In the genomic region with DNA sequence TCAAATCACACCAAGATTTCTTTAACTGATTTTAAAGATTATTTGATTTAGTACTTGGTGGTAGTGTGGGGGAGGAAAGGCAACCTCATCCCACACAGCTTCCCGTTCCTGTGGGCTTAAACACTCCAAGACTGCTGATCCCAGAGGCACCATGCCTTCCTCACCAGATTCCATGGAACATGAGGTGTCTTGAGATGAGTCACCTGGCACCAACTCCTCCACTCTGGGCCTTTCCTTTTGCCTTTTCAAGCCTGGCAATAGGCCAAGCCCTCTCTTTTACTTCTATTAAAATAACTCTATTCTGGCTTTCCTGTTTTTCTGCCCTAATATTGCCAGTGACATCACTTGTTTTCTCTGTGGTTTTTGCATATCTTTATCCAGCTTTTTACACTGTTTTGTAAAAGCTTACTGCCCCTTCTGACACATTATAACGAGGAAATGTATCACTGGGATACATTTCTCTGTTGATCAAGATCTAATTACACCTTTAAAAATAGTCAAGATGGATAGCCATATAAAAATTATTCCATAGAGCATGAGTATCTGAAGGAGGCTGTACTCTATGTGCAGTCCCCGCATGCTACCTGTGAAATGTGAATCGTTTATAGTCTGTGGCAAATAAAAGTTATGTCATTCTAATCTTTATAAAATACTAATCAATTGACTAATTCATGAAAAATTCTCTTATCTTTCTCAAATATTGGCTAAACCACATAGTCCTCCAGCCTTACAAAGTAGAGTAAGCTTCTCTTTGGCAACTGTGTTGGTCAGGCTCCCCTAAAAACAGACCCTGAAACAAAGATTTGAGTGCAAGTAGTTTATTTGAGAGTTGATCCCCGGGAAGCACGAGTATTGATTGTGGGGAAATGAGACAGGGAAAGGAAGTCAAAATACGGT, we compare ENCODE assay signal across 9 cellular contexts.
A peak's percentile ranks its signal among the peaks of the same experiment; 100 is the strongest.
DNase-seq lines count a peak whose midpoint lies in the region; ATAC-seq, FAIRE-seq and TF ChIP-seq lines count a peak whose summit lies in the region.
"Had no signal": no experiment of that assay in that cellular context is flagged by ENCODE, and none has a peak within 500 bp of the region (broad histone marks: within the 10 kb centered on the region; RNA-seq: fewer than 3 reads in every experiment).

No MANE protein-coding gene starts in this region.

- BruUV-seq in Calu3 (replicated peaks; lab: Mats Ljungman, UMichigan), result no TSS peak

- peak; percentile 90 for FAIRE-seq in RCC 7860 (lab: Jason Lieb, UNC)

- intact Hi-C loops in Calu3 (cut with micrococcal nuclease; ENCODE audit: unreplicated experiment), result loop anchor here (10.0 kb wide), 2 partner anchors 109 to 219 kb away; no protein-coding TSS in a partner anchor
- intact Hi-C loops in activated CD4-positive, alpha-beta T cell treated with anti-CD3 and anti-CD28 coated beads for 36 hours (cut with DNase I, micrococcal nuclease), result no loop called here

- H3K27ac ChIP-seq in epithelial cell of prostate, result no peak overlapping the region

- peak overlapping the region; percentile 8 for H3K27ac Mint-ChIP-seq in Calu3 (ENCODE audit: unreplicated experiment)
- no peak overlapping the region for H3K27ac Mint-ChIP-seq in activated CD4-positive, alpha-beta T cell treated with anti-CD3 and anti-CD28 coated beads for 36 hours

- no peak for TF ChIP-seq CTCF in Calu3 (IDR thresholded peaks at IDR 0.05; ENCODE audit: unreplicated experiment)
- TF ChIP-seq CTCF in omental fat pad (IDR thresholded peaks at IDR 0.05), result no peak

- ATAC-seq in omental fat pad (ENCODE audit: low FRiP score), result peak; percentile 94
- ATAC-seq in GM21447 (IDR thresholded peaks at IDR 0.05; ENCODE audit: unreplicated experiment), result no peak
- no peak for ATAC-seq in activated CD4-positive, alpha-beta T cell treated with anti-CD3 and anti-CD28 coated beads for 36 hours
- ATAC-seq in HG02588 (IDR thresholded peaks at IDR 0.05; ENCODE audit: unreplicated experiment), result no peak
- ATAC-seq in HG02870 (IDR thresholded peaks at IDR 0.05; ENCODE audit: unreplicated experiment), result no peak

- H3K27me3 Mint-ChIP-seq in Calu3 (ENCODE audit: unreplicated experiment), result no peaks in the 10 kb centered on the region
- H3K27me3 Mint-ChIP-seq in activated CD4-positive, alpha-beta T cell treated with anti-CD3 and anti-CD28 coated beads for 36 hours, result peaks cover 9% of the 10 kb centered on the region

- H3K4me1 Mint-ChIP-seq in Calu3 (ENCODE audit: low read depth, unreplicated experiment), result peaks cover 24% of the 10 kb centered on the region
- H3K4me1 Mint-ChIP-seq in activated CD4-positive, alpha-beta T cell treated with anti-CD3 and anti-CD28 coated beads for 36 hours, result no peaks in the 10 kb centered on the region

- DNase-seq in Calu3, result peak; percentile 57
- peak; percentile 87 for DNase-seq in RCC 7860 (ENCODE audit: low spot score)
- DNase-seq in epithelial cell of prostate (ENCODE audit: low read depth, low spot score), result peak; percentile 44
- DNase-seq in omental fat pad (ENCODE audit: low spot score), result no peak
- no peak for DNase-seq in activated CD4-positive, alpha-beta T cell treated with anti-CD3 and anti-CD28 coated beads for 36 hours
- DNase-seq: DMS153 had no signal

- no peaks in the 10 kb centered on the region for H3K9me3 Mint-ChIP-seq in Calu3 (ENCODE audit: low read depth, unreplicated experiment)
- no peaks in the 10 kb centered on the region for H3K9me3 Mint-ChIP-seq in activated CD4-positive, alpha-beta T cell treated with anti-CD3 and anti-CD28 coated beads for 36 hours (ENCODE audit: low read depth)

- POLR2A ChIA-PET in activated CD4-positive, alpha-beta T cell treated with anti-CD3 and anti-CD28 coated beads for 36 hours (lab: Charles Lee), result no interaction called here

- H3K36me3 Mint-ChIP-seq in Calu3 (ENCODE audit: insufficient read depth, unreplicated experiment), result no peaks in the 10 kb centered on the region
- no peaks in the 10 kb centered on the region for H3K36me3 Mint-ChIP-seq in activated CD4-positive, alpha-beta T cell treated with anti-CD3 and anti-CD28 coated beads for 36 hours (ENCODE audit: low read depth)

- H3K4me3 Mint-ChIP-seq in Calu3 (ENCODE audit: low read depth, unreplicated experiment), result no peak overlapping the region
- H3K4me3 Mint-ChIP-seq in activated CD4-positive, alpha-beta T cell treated with anti-CD3 and anti-CD28 coated beads for 36 hours, result no peak overlapping the region

- CTCF ChIA-PET in Calu3 (lab: Charles Lee), result interaction anchor here (0.9 kb wide), 1 partner anchor 15 kb away, joined by 3 read pairs; no protein-coding TSS in a partner anchor
- CTCF ChIA-PET in activated CD4-positive, alpha-beta T cell treated with anti-CD3 and anti-CD28 coated beads for 36 hours (lab: Charles Lee), result no interaction called here

Comparison
In these comparisons a context has a peak if more than half of its experiments do, and no peak if none do; other contexts are left out.
1. DNase-seq: peak in Calu3 (single experiment), RCC 7860 (single experiment) and epithelial cell of prostate (single experiment); none in omental fat pad (single experiment) and activated CD4-positive, alpha-beta T cell treated with anti-CD3 and anti-CD28 coated beads for 36 hours (single experiment).